In the genomic region with DNA sequence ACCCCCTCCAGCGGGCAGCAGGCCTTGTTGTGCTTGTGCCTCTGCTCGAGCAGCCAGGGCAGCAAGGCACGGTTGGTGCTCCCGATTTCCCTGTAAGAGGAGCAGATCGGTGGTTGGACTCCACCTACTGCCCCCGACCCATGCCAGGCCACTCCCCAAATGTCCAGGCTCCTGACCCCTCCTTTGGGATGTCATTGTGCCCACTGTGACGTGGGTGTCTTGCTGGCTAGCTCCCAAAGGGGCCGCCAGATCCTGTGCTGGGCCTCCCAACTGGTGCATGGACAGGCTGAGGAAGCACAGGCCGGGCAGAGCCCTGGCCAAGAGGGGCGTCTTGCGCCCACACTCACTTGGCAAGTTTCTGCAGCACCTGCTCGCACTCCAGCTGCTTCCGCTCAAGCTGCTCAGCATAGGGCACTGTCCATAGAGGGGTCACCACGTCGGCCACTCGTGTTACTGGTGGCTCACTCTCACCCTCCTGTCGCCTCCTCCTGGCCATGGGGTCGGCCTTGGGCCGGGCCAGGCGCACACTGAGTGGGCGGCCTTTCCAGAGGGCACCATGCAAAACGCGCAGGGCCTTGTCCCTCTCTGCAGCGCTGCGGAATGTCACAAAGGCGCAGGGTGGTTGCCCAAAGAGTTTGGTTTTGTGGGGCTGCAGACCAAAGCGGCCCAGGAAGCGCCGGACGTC, we compare ENCODE assay signal across 8 cellular contexts. TPM values are rescaled to one million over a fixed set of nuclear protein-coding genes. Genes with fewer than 3 reads are reported as not detected.
A peak's percentile ranks its signal among the peaks of the same experiment; 100 is the strongest.
DNase-seq lines count a peak whose midpoint lies in the region; ATAC-seq and TF ChIP-seq lines count a peak whose summit lies in the region.

A gene (plus strand): TSS at position 414 of the 685 bp plus-strand sequence. CDS start 81 bp downstream, at position 495.

- peak; percentile 37 for DNase-seq in left ventricle myocardium superior
- DNase-seq in gastrocnemius medialis, result no peak
- DNase-seq in anterior cingulate cortex (lab: John Stamatoyannopoulos, UW), result no peak
- no peak for DNase-seq in NCI-H2081 (lab: John Stamatoyannopoulos, UW)
- no peak for DNase-seq in islet precursor cell

- no peaks in the 10 kb centered on the region for H3K27me3 ChIP-seq in gastrocnemius medialis

- peak within 1 kb of the TSS; percentile 90 for H3K27ac Mint-ChIP-seq in activated T-helper 17 cell treated with anti-CD3 and anti-CD28 coated beads, Interleukin-2, amount 50 U/mL, for 72 hours

- H3K27ac ChIP-seq in HEK293 (ENCODE audit: extremely low read depth, low read depth, low read length), result peak within 1 kb of the TSS; percentile 85
- peak within 1 kb of the TSS; percentile 94 to 99 (median 96) for H3K27ac ChIP-seq in gastrocnemius medialis

- H3K9me3 Mint-ChIP-seq in activated T-helper 17 cell treated with anti-CD3 and anti-CD28 coated beads, Interleukin-2, amount 50 U/mL, for 72 hours, result no peaks in the 10 kb centered on the region

- in situ Hi-C loops in gastrocnemius medialis (cut with MboI; ENCODE audit: low sequenced_read_pairs in 4 of 4), result no loop called here

- POLR2A ChIA-PET in HEK293 (lab: Yijun Ruan, JAX), result interaction anchor here (0.6 to 6.1 kb wide), 7 partner anchors 10 to 412 kb away, joined by 3 to 62 read pairs (median 7); a partner anchor contains a TSS

- H3K36me3 ChIP-seq in HEK293 (ENCODE audit: control insufficient read depth in 2 of 2, insufficient read depth in 1 of 2, low read length in 2 of 2) (peaks cover 11 to 84% of the 10 kb centered on the region in 2 experiments), gastrocnemius medialis (peaks cover 0 to 38% of the 10 kb centered on the region in 2 donors)

- peaks cover 14% of the 10 kb centered on the region for H3K4me1 Mint-ChIP-seq in activated T-helper 17 cell treated with anti-CD3 and anti-CD28 coated beads, Interleukin-2, amount 50 U/mL, for 72 hours

- ATAC-seq in activated T-helper 17 cell treated with anti-CD3 and anti-CD28 coated beads, Interleukin-2, amount 50 U/mL, for 72 hours (replicated peaks), result no peak
- ATAC-seq in left ventricle myocardium superior, result no peak
- ATAC-seq in gastrocnemius medialis, result no peak
- no peak for ATAC-seq in GM19023 (IDR thresholded peaks at IDR 0.05; ENCODE audit: unreplicated experiment)

- peaks cover 80% of the 10 kb centered on the region for H3K36me3 Mint-ChIP-seq in activated T-helper 17 cell treated with anti-CD3 and anti-CD28 coated beads, Interleukin-2, amount 50 U/mL, for 72 hours (ENCODE audit: low read depth)

- H3K9me3 ChIP-seq in HEK293 (ENCODE audit: control insufficient read depth, insufficient read depth, low read depth, low read length), result no peaks in the 10 kb centered on the region
- H3K9me3 ChIP-seq in gastrocnemius medialis, result no peaks in the 10 kb centered on the region

- H3K4me3 Mint-ChIP-seq in activated T-helper 17 cell treated with anti-CD3 and anti-CD28 coated beads, Interleukin-2, amount 50 U/mL, for 72 hours, result peak within 1 kb of the TSS; percentile 86

- no peaks in the 10 kb centered on the region for H3K27me3 Mint-ChIP-seq in activated T-helper 17 cell treated with anti-CD3 and anti-CD28 coated beads, Interleukin-2, amount 50 U/mL, for 72 hours

- intact Hi-C loops in left ventricle myocardium superior (cut with micrococcal nuclease) (no loop called here), gastrocnemius medialis (cut with DNase I; ENCODE audit: low total_unique reads) (loop anchor here (5.0 kb wide), 2 partner anchors 94 to 134 kb away; a partner anchor contains a TSS)

- TF ChIP-seq CTCF in HEK293 (tag by site-specific recombination; IDR thresholded peaks at IDR 0.05), result no peak; the same call in 1 of the 2 replicates
- TF ChIP-seq CTCF in gastrocnemius medialis (IDR thresholded peaks at IDR 0.05 in 4 of 5, conservative IDR thresholded peaks at IDR 0.05 in 1 of 5), result no peak

- H3K4me1 ChIP-seq in HEK293 (ENCODE audit: control insufficient read depth, insufficient read depth, low read length), result no peaks in the 10 kb centered on the region
- peaks cover 28 to 43% of the 10 kb centered on the region in 2 donors for H3K4me1 ChIP-seq in gastrocnemius medialis

- H3K4me3 ChIP-seq in HEK293 (ENCODE audit: low read depth, low read length) (peak within 1 kb of the TSS; percentile 93), gastrocnemius medialis (peak within 1 kb of the TSS; percentile 79 to 97 (median 86))

- TF ChIP-seq POLR2A in gastrocnemius medialis (IDR thresholded peaks at IDR 0.05), result no peak

- CTCF ChIA-PET in HEK293 (lab: Yijun Ruan, JAX), result interaction anchor here (0.6 kb wide), 1 partner anchor 632 kb away, joined by 3 read pairs; no protein-coding TSS in a partner anchor

TF ChIP-seq in HEK293, 187 proteins besides CTCF, POLR2A, EP300 and RAD21:
- TF ChIP-seq ZNF140 (tag by site-specific recombination; IDR thresholded peaks at IDR 0.05) (no peak), ZNF610 (tag by site-specific recombination; IDR thresholded peaks at IDR 0.05; ENCODE audit: borderline replicate concordance) (no peak), BCL11B (tag by site-specific recombination; IDR thresholded peaks at IDR 0.05; ENCODE audit: low read depth) (0 out of 2 replicates have a peak, but pooled peaks have one; percentile 24), TCF7L2 (IDR thresholded peaks at IDR 0.05; ENCODE audit: borderline replicate concordance, low read depth, low read length) (no peak), EGR2 (tag by site-specific recombination; IDR thresholded peaks at IDR 0.05; ENCODE audit: low read depth) (peak; percentile 39; the same call in 1 of the 2 replicates), ZFHX2 (tag by site-specific recombination; conservative IDR thresholded peaks at IDR 0.05) (no peak), ZNF558 (tag by site-specific recombination; IDR thresholded peaks at IDR 0.05) (no peak)

RNA-seq across cellular contexts. Expression of the gene that starts here (rescaled TPM):
- 100 to 1,000 TPM; 187 to 421 TPM for total RNA-seq in activated T-helper 17 cell treated with anti-CD3 and anti-CD28 coated beads, Interleukin-2, amount 50 U/mL, for 72 hours
- total RNA-seq in left ventricle myocardium superior (36.6 TPM), gastrocnemius medialis (100 to 1,000 TPM in 2 of 4 donors, 10 to 100 TPM in 2; 79.4 to 147 (median 120) TPM)
